In genomic region chr9:28620011-28620410, GRCh38 we compare ENCODE assay signal across 20 cellular contexts.
DNase-seq lines count a peak whose midpoint lies in the region; ATAC-seq and TF ChIP-seq lines count a peak whose summit lies in the region.
"Had no signal": no experiment of that assay in that cellular context is flagged by ENCODE, and none has a peak within 500 bp of the region (broad histone marks: within the 10 kb centered on the region; RNA-seq: fewer than 3 reads in every experiment).

No MANE protein-coding gene starts in this region.

- POLR2A ChIA-PET in activated CD8-positive, alpha-beta T cell treated with anti-CD3 and anti-CD28 coated beads for 36 hours (lab: Charles Lee): no interaction called here

- H3K4me2 ChIP-seq in smooth muscle cell: no peak overlapping the region
- H3K4me2 ChIP-seq: BLaER1 had no signal

- no peak overlapping the region for H3K9ac ChIP-seq in smooth muscle cell (ENCODE audit: low read depth)
- H3K9ac ChIP-seq: BLaER1 had no signal

- H3K27me3 ChIP-seq in neuron (ENCODE audit: insufficient read depth, low read length) (no peaks in the 10 kb centered on the region), smooth muscle cell (ENCODE audit: low read depth) (no peaks in the 10 kb centered on the region)
- H3K27me3 ChIP-seq: BLaER1 had no signal

- H4K20me1 ChIP-seq in smooth muscle cell (ENCODE audit: low read depth): no peaks in the 10 kb centered on the region
- H4K20me1 ChIP-seq: BLaER1 had no signal

- peak overlapping the region; percentile 36 for H2AFZ ChIP-seq in neuron (ENCODE audit: low read depth, low read length)
- H2AFZ ChIP-seq in smooth muscle cell (ENCODE audit: low read depth): no peak overlapping the region

- no peaks in the 10 kb centered on the region for H3K4me1 Mint-ChIP-seq in activated CD8-positive, alpha-beta T cell treated with anti-CD3 and anti-CD28 coated beads for 36 hours (ENCODE audit: low read depth)
- H3K4me1 Mint-ChIP-seq: B cell; CD4-positive, CD25-positive, alpha-beta regulatory T cell had no signal

- DNase-seq in DMS53 (lab: John Stamatoyannopoulos, UW) (peak; percentile 12), DMS53 treated with DMSO at 0.1 percent for 48 hours (lab: John Stamatoyannopoulos, UW; ENCODE audit: unreplicated experiment) (no peak), epithelial cell of esophagus (ENCODE audit: low read depth) (peak; percentile 54), smooth muscle cell (lab: John Stamatoyannopoulos, UW; ENCODE audit: unreplicated experiment) (no peak)
- no peak for DNase-seq in activated CD8-positive, alpha-beta T cell treated with anti-CD3 and anti-CD28 coated beads for 36 hours
- DNase-seq in NK-92 treated with Interleukin-12 subunit alpha and Interleukin-12 subunit beta, amount 100 ng/mL, for 24 hours (lab: John Stamatoyannopoulos, UW): no peak
- DNase-seq: Caco-2; CD4-positive, CD25-positive, alpha-beta regulatory T cell; CD8-positive, alpha-beta T cell; DMS153; DMS79 treated with DMSO at 0.1 percent for 48 hours; GF-D8; H7; HCEC 1CT had no signal

- H3K79me2 ChIP-seq in smooth muscle cell (ENCODE audit: low read depth): no peaks in the 10 kb centered on the region

- no peaks in the 10 kb centered on the region for H3F3A ChIP-seq in smooth muscle cell (ENCODE audit: low read depth)

- ATAC-seq in activated CD8-positive, alpha-beta T cell treated with anti-CD3 and anti-CD28 coated beads for 36 hours: no peak
- ATAC-seq in HG03108 (IDR thresholded peaks at IDR 0.05; ENCODE audit: unreplicated experiment): no peak
- ATAC-seq: CD8-positive, alpha-beta T cell had no signal

- H3K4me3 Mint-ChIP-seq in activated CD8-positive, alpha-beta T cell treated with anti-CD3 and anti-CD28 coated beads for 36 hours: no peak overlapping the region
- H3K4me3 Mint-ChIP-seq: B cell; CD4-positive, CD25-positive, alpha-beta regulatory T cell; CD8-positive, alpha-beta T cell had no signal

- H3K27ac ChIP-seq in smooth muscle cell (ENCODE audit: low read depth): peak overlapping the region; percentile 35
- H3K27ac ChIP-seq: 22Rv1, BLaER1, C4-2B had no signal

- H3K9me3 ChIP-seq in neuron (ENCODE audit: low read length) (no peaks in the 10 kb centered on the region), smooth muscle cell (replicated peaks; ENCODE audit: low read depth) (no peaks in the 10 kb centered on the region)
- H3K9me3 ChIP-seq: Caco-2 had no signal

- no peak overlapping the region for H3K27ac Mint-ChIP-seq in activated CD8-positive, alpha-beta T cell treated with anti-CD3 and anti-CD28 coated beads for 36 hours
- H3K27ac Mint-ChIP-seq: B cell; CD4-positive, CD25-positive, alpha-beta regulatory T cell; CD8-positive, alpha-beta T cell had no signal

- WGBS in smooth muscle cell (ENCODE audit: low lambda C conversion rate): 84% methylated on average over 1 of the region's 1 CpG

- H3K9me3 Mint-ChIP-seq in activated CD8-positive, alpha-beta T cell treated with anti-CD3 and anti-CD28 coated beads for 36 hours: peaks cover 4% of the 10 kb centered on the region

- no peaks in the 10 kb centered on the region for H3K36me3 Mint-ChIP-seq in activated CD8-positive, alpha-beta T cell treated with anti-CD3 and anti-CD28 coated beads for 36 hours (ENCODE audit: low read depth)
- H3K36me3 Mint-ChIP-seq: CD4-positive, CD25-positive, alpha-beta regulatory T cell; CD8-positive, alpha-beta T cell had no signal

- peaks cover 7% of the 10 kb centered on the region for H3K4me1 ChIP-seq in neuron (ENCODE audit: insufficient read depth, low read length)
- H3K4me1 ChIP-seq in smooth muscle cell (ENCODE audit: low read depth): no peaks in the 10 kb centered on the region
- H3K4me1 ChIP-seq: BLaER1, Caco-2 had no signal

- intact Hi-C loops in activated CD8-positive, alpha-beta T cell treated with anti-CD3 and anti-CD28 coated beads for 36 hours (cut with micrococcal nuclease): no loop called here

- CTCF ChIA-PET in activated CD8-positive, alpha-beta T cell treated with anti-CD3 and anti-CD28 coated beads for 36 hours (lab: Charles Lee): no interaction called here

- no peaks in the 10 kb centered on the region for H3K27me3 Mint-ChIP-seq in activated CD8-positive, alpha-beta T cell treated with anti-CD3 and anti-CD28 coated beads for 36 hours
- H3K27me3 Mint-ChIP-seq: B cell; CD4-positive, CD25-positive, alpha-beta regulatory T cell had no signal

- no peak overlapping the region for H3K4me3 ChIP-seq in epithelial cell of esophagus (ENCODE audit: low read length)
- no peak overlapping the region for H3K4me3 ChIP-seq in neuron (ENCODE audit: low read length)
- no peak overlapping the region for H3K4me3 ChIP-seq in smooth muscle cell
- H3K4me3 ChIP-seq: BLaER1 had no signal

- TF ChIP-seq CTCF in epithelial cell of esophagus (IDR thresholded peaks at IDR 0.05; ENCODE audit: insufficient read depth, low read depth, low read length, missing control alignments): no peak
- no peak for TF ChIP-seq CTCF in smooth muscle cell (IDR thresholded peaks at IDR 0.05; ENCODE audit: borderline replicate concordance, insufficient read depth, poor library complexity, severe bottlenecking)
- TF ChIP-seq CTCF in activated CD8-positive, alpha-beta T cell treated with anti-CD3 and anti-CD28 coated beads for 36 hours (IDR thresholded peaks at IDR 0.05): no peak

- H3K36me3 ChIP-seq in neuron (ENCODE audit: insufficient read depth, low read length) (no peaks in the 10 kb centered on the region), smooth muscle cell (ENCODE audit: low read depth) (no peaks in the 10 kb centered on the region)
- H3K36me3 ChIP-seq: BLaER1 had no signal

Comparison
In these comparisons a context has a peak if more than half of its experiments do, and no peak if none do; other contexts are left out.
1. DNase-seq: peak in DMS53 (single experiment) and epithelial cell of esophagus (single experiment); none in DMS53 treated with DMSO at 0.1 percent for 48 hours (single experiment), smooth muscle cell (single experiment), activated CD8-positive, alpha-beta T cell treated with anti-CD3 and anti-CD28 coated beads for 36 hours (single experiment) and NK-92 treated with Interleukin-12 subunit alpha and Interleukin-12 subunit beta, amount 100 ng/mL, for 24 hours (single experiment).